1 cellular context compared by ENCODE assay signal in the genomic region with DNA sequence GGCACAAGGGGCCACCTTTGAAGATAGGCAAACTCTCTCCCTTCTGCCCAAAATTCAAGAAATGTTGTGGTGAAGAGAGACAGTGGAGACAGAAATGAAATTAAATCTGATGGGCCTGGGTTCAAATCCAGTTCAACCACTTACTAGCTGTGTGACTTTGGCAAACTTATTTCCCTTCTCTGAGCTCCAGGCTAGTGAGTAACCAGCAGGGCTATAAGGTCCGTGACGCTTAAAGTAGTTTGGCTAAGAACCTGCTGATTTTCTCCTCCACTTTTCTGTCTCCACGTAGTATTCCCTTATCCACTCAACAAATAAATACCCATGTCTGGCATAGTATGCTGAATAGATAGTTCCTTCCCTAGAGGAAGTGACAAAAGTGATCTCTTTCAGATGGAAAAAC.
TF ChIP-seq lines count a peak whose summit lies in the region.

No MANE protein-coding gene starts in this region.

TF ChIP-seq in H1, 55 proteins besides CTCF, POLR2A, EP300 and RAD21 (continued from another document):
- no peak for TF ChIP-seq JUND (IDR thresholded peaks at IDR 0.05; ENCODE audit: low read length)
- TF ChIP-seq CBX5 (IDR thresholded peaks at IDR 0.05; ENCODE audit: low read depth, low read length): no peak
- TF ChIP-seq GABPA (IDR thresholded peaks at IDR 0.05; ENCODE audit: borderline replicate concordance, insufficient read depth, low read length): no peak
- TF ChIP-seq BACH1 (IDR thresholded peaks at IDR 0.05; ENCODE audit: low read length): no peak
- TF ChIP-seq YY1 (IDR thresholded peaks at IDR 0.05; ENCODE audit: low read depth, low read length): no peak
